ENCODE assay signal across 3 cellular contexts in genomic region chr12:90257927-90258624, GRCh38.
TF ChIP-seq lines count a peak whose summit lies in the region.

No MANE protein-coding gene starts in this region.

TF ChIP-seq in liver, 16 proteins besides CTCF, POLR2A, EP300 and RAD21:
- TF ChIP-seq TAF1 (conservative IDR thresholded peaks at IDR 0.05) (no peak), FOXA1 (IDR thresholded peaks at IDR 0.05) (no peak), HNF4A (conservative IDR thresholded peaks at IDR 0.05) (peak; percentile 89 to 90), JUND (IDR thresholded peaks at IDR 0.05) (peak in 1 of 2 donors; percentile 41), EGR1 (IDR thresholded peaks at IDR 0.05; ENCODE audit: low read depth in 2 of 2) (no peak), GABPA (IDR thresholded peaks at IDR 0.05 in 1 of 2, conservative IDR thresholded peaks at IDR 0.05 in 1 of 2) (no peak), FOXA2 (IDR thresholded peaks at IDR 0.05) (peak; percentile 57), REST (IDR thresholded peaks at IDR 0.05) (no peak), SP1 (IDR thresholded peaks at IDR 0.05) (peak; percentile 31), HNF4G (IDR thresholded peaks at IDR 0.05) (peak; percentile 60), ZBTB33 (IDR thresholded peaks at IDR 0.05) (no peak), MAX (IDR thresholded peaks at IDR 0.05) (no peak), RXRA (IDR thresholded peaks at IDR 0.05) (peak; percentile 38 to 62), YY1 (IDR thresholded peaks at IDR 0.05) (peak; percentile 11), ATF3 (IDR thresholded peaks at IDR 0.05) (no peak), NR2F2 (IDR thresholded peaks at IDR 0.05) (no peak)

TF ChIP-seq in HepG2, 621 proteins besides CTCF, POLR2A, EP300 and RAD21:
- TF ChIP-seq PRPF4 (IDR thresholded peaks at IDR 0.05; ENCODE audit: low read depth, low read length, poor library complexity, severe bottlenecking) (no peak), AHR (CRISPR knock-in tag; IDR thresholded peaks at IDR 0.05) (no peak)

TF ChIP-seq in H1, 55 proteins besides CTCF, POLR2A, EP300 and RAD21:
- no peak for TF ChIP-seq CHD1 (IDR thresholded peaks at IDR 0.05; ENCODE audit: low read depth, low read length)
- no peak for TF ChIP-seq KDM1A (IDR thresholded peaks at IDR 0.05; ENCODE audit: borderline replicate concordance, low read length)
- TF ChIP-seq SP4 (IDR thresholded peaks at IDR 0.05; ENCODE audit: low read length): no peak
- no peak for TF ChIP-seq RFX5 (IDR thresholded peaks at IDR 0.05; ENCODE audit: borderline replicate concordance, low read depth, low read length)
- no peak for TF ChIP-seq YY1 (IDR thresholded peaks at IDR 0.05; ENCODE audit: low read depth, low read length)
- TF ChIP-seq CBX5 (IDR thresholded peaks at IDR 0.05; ENCODE audit: low read depth, low read length): no peak
- TF ChIP-seq RXRA (IDR thresholded peaks at IDR 0.05; ENCODE audit: insufficient read depth, low read depth, low read length): no peak
- TF ChIP-seq SIX5 (IDR thresholded peaks at IDR 0.05; ENCODE audit: low read depth, low read length): no peak
- no peak for TF ChIP-seq SIRT6 (IDR thresholded peaks at IDR 0.05; ENCODE audit: low read length)
- TF ChIP-seq TBP (IDR thresholded peaks at IDR 0.05; ENCODE audit: low read depth, low read length): no peak
- TF ChIP-seq POU5F1 (IDR thresholded peaks at IDR 0.05; ENCODE audit: low read depth, low read length): no peak
- TF ChIP-seq ASH2L (IDR thresholded peaks at IDR 0.05; ENCODE audit: low read length): no peak
- no peak for TF ChIP-seq KDM4A (IDR thresholded peaks at IDR 0.05; ENCODE audit: low read depth, low read length, severe bottlenecking)
- no peak for TF ChIP-seq CBX8 (IDR thresholded peaks at IDR 0.05; ENCODE audit: borderline replicate concordance, low read depth, low read length)
- TF ChIP-seq SUZ12 (IDR thresholded peaks at IDR 0.05; ENCODE audit: low read length): no peak
- TF ChIP-seq ATF2 (IDR thresholded peaks at IDR 0.05; ENCODE audit: low read length): no peak
- TF ChIP-seq MAFK (IDR thresholded peaks at IDR 0.05; ENCODE audit: low read depth, low read length): no peak
- no peak for TF ChIP-seq GTF2F1 (IDR thresholded peaks at IDR 0.05; ENCODE audit: borderline replicate concordance, low read depth, low read length)
- TF ChIP-seq POLR2AphosphoS5 (IDR thresholded peaks at IDR 0.05; ENCODE audit: low read depth, low read length): no peak
- TF ChIP-seq KDM5A (IDR thresholded peaks at IDR 0.05; ENCODE audit: low read length): no peak
